In genomic region chr3:45207471-45207870, GRCh38 we compare ENCODE assay signal across 20 cellular contexts.
"Had no signal": no experiment of that assay in that cellular context is flagged by ENCODE, and none has a peak within 500 bp of the region (broad histone marks: within the 10 kb centered on the region; RNA-seq: fewer than 3 reads in every experiment).

No MANE protein-coding gene starts in this region.

- ATAC-seq: effector memory CD8-positive, alpha-beta T cell; gastroesophageal sphincter; heart left ventricle; right lobe of liver; upper lobe of right lung had no signal

- DNase-seq: activated CD4-positive, alpha-beta T cell treated with anti-CD3 and anti-CD28 coated beads for 1 hour; dermis blood vessel endothelial cell; effector memory CD8-positive, alpha-beta T cell; heart left ventricle; kidney glomerular epithelial cell; left ventricle myocardium inferior; mucosa of descending colon; naive B cell; ovary; right lobe of liver; small intestine; stimulated activated CD4-positive, alpha-beta T cell treated with anti-CD3 and anti-CD28 coated beads, Interleukin-15, amount 100 ng/mL, for 24 hours; stimulated activated CD4-positive, alpha-beta T cell treated with anti-CD3 and anti-CD28 coated beads, Interleukin-2, amount 100 ng/mL, for 48 hours; stomach; upper lobe of right lung; WERI-Rb-1 had no signal

- H3K27ac ChIP-seq: gastroesophageal sphincter, heart left ventricle, left ventricle myocardium inferior, ovary, right lobe of liver, stomach, upper lobe of right lung, WERI-Rb-1 had no signal

- H3K27ac Mint-ChIP-seq: effector memory CD8-positive, alpha-beta T cell; memory B cell; naive B cell; T-helper 1 cell treated with Interleukin-12 subunit alpha and Interleukin-12 subunit beta and Interleukin-4 antibody, amounts not matched to agents 30 μg/mL and 1 μg/mL, for 36 hours had no signal

- H3K4me1 ChIP-seq: right lobe of liver had no signal

- H3K9me3 Mint-ChIP-seq: effector memory CD8-positive, alpha-beta T cell; memory B cell; naive B cell; T-helper 1 cell treated with Interleukin-12 subunit alpha and Interleukin-12 subunit beta and Interleukin-4 antibody, amounts not matched to agents 30 μg/mL and 1 μg/mL, for 36 hours had no signal

- H3K36me3 Mint-ChIP-seq: activated naive CD8-positive, alpha-beta T cell; memory B cell; naive B cell had no signal

- H3K27me3 ChIP-seq: gastroesophageal sphincter, ovary, right lobe of liver, stomach, upper lobe of right lung had no signal

- H3K9me3 ChIP-seq: gastroesophageal sphincter, heart left ventricle, left ventricle myocardium inferior, mucosa of descending colon, ovary, right lobe of liver, stomach, upper lobe of right lung had no signal

- H3K4me3 ChIP-seq: gastroesophageal sphincter, heart left ventricle, left ventricle myocardium inferior, mucosa of descending colon, ovary, right lobe of liver, stomach, upper lobe of right lung had no signal

- H3K36me3 ChIP-seq: gastroesophageal sphincter, heart left ventricle, left ventricle myocardium inferior, ovary, right lobe of liver, stomach, upper lobe of right lung, WERI-Rb-1 had no signal

- H3K4me3 Mint-ChIP-seq: activated naive CD8-positive, alpha-beta T cell; effector memory CD8-positive, alpha-beta T cell; memory B cell; naive B cell; T-helper 1 cell treated with Interleukin-12 subunit alpha and Interleukin-12 subunit beta and Interleukin-4 antibody, amounts not matched to agents 30 μg/mL and 1 μg/mL, for 36 hours had no signal
